8 cellular contexts compared by ENCODE assay signal in genomic region chr4:88006956-88007303, GRCh38. TPM values are rescaled to one million over a fixed set of nuclear protein-coding genes. Genes with fewer than 3 reads are reported as not detected.
A peak's percentile ranks its signal among the peaks of the same experiment; 100 is the strongest.
DNase-seq lines count a peak whose midpoint lies in the region; ATAC-seq and TF ChIP-seq lines count a peak whose summit lies in the region.

No MANE protein-coding gene starts in this region.

- H2AFZ ChIP-seq in neural progenitor cell (replicated peaks) = peak overlapping the region; percentile 91

- peak overlapping the region; percentile 80 to 95 (median 89) for H3K4me2 ChIP-seq in BLaER1 treated with 17β-estradiol and CSF1 and Interleukin-3, amounts not matched to agents 10 nM and 100 nM
- H3K4me2 ChIP-seq in neural progenitor cell = peak overlapping the region; percentile 81

- peak overlapping the region in 1 of 2 donors; percentile 7 for H3K27ac Mint-ChIP-seq in effector memory CD8-positive, alpha-beta T cell
- H3K27ac Mint-ChIP-seq in neural progenitor cell = peak overlapping the region; percentile 75

- H3K4me1 Mint-ChIP-seq in effector memory CD8-positive, alpha-beta T cell (ENCODE audit: low read depth in 2 of 2) = peaks cover 12 to 23% of the 10 kb centered on the region in 2 donors
- H3K4me1 Mint-ChIP-seq in neural progenitor cell = peaks cover 32% of the 10 kb centered on the region

- H3K9me3 ChIP-seq in BLaER1 treated with 17β-estradiol and CSF1 and Interleukin-3, amounts not matched to agents 10 nM and 100 nM (replicated peaks in 1 of 11) = peaks cover 0 to 3% (median 0%) of the 10 kb centered on the region in 11 experiments; a peak in 1 of 22 replicates
- no peaks in the 10 kb centered on the region for H3K9me3 ChIP-seq in neural progenitor cell (ENCODE audit: low read depth)

- peak overlapping the region; percentile 76 to 99 (median 98) for H3K4me3 ChIP-seq in BLaER1 treated with 17β-estradiol and CSF1 and Interleukin-3, amounts not matched to agents 10 nM and 100 nM
- H3K4me3 ChIP-seq in NB4 (ENCODE audit: low read depth, low read length) (peak overlapping the region; percentile 13), neural progenitor cell (peak overlapping the region; percentile 65)

- H3K36me3 Mint-ChIP-seq in effector memory CD8-positive, alpha-beta T cell (ENCODE audit: insufficient read depth) = no peaks in the 10 kb centered on the region
- peaks cover 5% of the 10 kb centered on the region for H3K36me3 Mint-ChIP-seq in neural progenitor cell

- peak overlapping the region in 9 of 11 experiments; percentile 94 to 99 (median 98); a peak in 13 of 22 replicates for H3K27ac ChIP-seq in BLaER1 treated with 17β-estradiol and CSF1 and Interleukin-3, amounts not matched to agents 10 nM and 100 nM
- H3K27ac ChIP-seq in neural progenitor cell = no peak overlapping the region

- H3K9me3 Mint-ChIP-seq in effector memory CD8-positive, alpha-beta T cell = no peaks in the 10 kb centered on the region
- H3K9me3 Mint-ChIP-seq in neural progenitor cell = peaks cover 2% of the 10 kb centered on the region

- no peak for TF ChIP-seq POLR2A in NB4 (IDR thresholded peaks at IDR 0.05; ENCODE audit: extremely low read depth, insufficient read length)

- no peaks in the 10 kb centered on the region for H3K36me3 ChIP-seq in BLaER1 treated with 17β-estradiol and CSF1 and Interleukin-3, amounts not matched to agents 10 nM and 100 nM
- no peaks in the 10 kb centered on the region for H3K36me3 ChIP-seq in neural progenitor cell

- peaks cover 42% of the 10 kb centered on the region for H3K79me2 ChIP-seq in neural progenitor cell (ENCODE audit: low read depth)

- H3K27me3 ChIP-seq in BLaER1 treated with 17β-estradiol and CSF1 and Interleukin-3, amounts not matched to agents 10 nM and 100 nM = peaks cover 0 to 8% (median 0%) of the 10 kb centered on the region in 11 experiments; a peak in 2 of 22 replicates
- H3K27me3 ChIP-seq in neural progenitor cell = peaks cover 22% of the 10 kb centered on the region

- H4K20me1 ChIP-seq in BLaER1 treated with 17β-estradiol and CSF1 and Interleukin-3, amounts not matched to agents 10 nM and 100 nM = peaks cover 4 to 41% (median 25%) of the 10 kb centered on the region in 11 experiments; a peak in 19 of 22 replicates
- H4K20me1 ChIP-seq in neural progenitor cell (ENCODE audit: low read depth) = peaks cover 37% of the 10 kb centered on the region

- H3K4me1 ChIP-seq in BLaER1 treated with 17β-estradiol and CSF1 and Interleukin-3, amounts not matched to agents 10 nM and 100 nM = peaks cover 27 to 42% (median 30%) of the 10 kb centered on the region in 10 experiments
- H3K4me1 ChIP-seq in neural progenitor cell = peaks cover 24% of the 10 kb centered on the region

- peak overlapping the region; percentile 76 to 80 for H3K4me3 Mint-ChIP-seq in effector memory CD8-positive, alpha-beta T cell
- peak overlapping the region; percentile 94 for H3K4me3 Mint-ChIP-seq in neural progenitor cell

- no peak for ATAC-seq in effector memory CD8-positive, alpha-beta T cell (replicated peaks)
- ATAC-seq in GM21786 (IDR thresholded peaks at IDR 0.05; ENCODE audit: unreplicated experiment) = no peak

- DNase-seq in NB4 (ENCODE audit: low read depth) (no peak), neural progenitor cell (ENCODE audit: low spot score) (no peak), LoVo (ENCODE audit: low spot score) (no peak), amniotic stem cell (lab: John Stamatoyannopoulos, UW) (no peak)
- no peak for DNase-seq in effector memory CD8-positive, alpha-beta T cell
- DNase-seq in stimulated activated naive CD4-positive, alpha-beta T cell treated with Interleukin-2 at 50 U/mL for 16 hours (lab: John Stamatoyannopoulos, UW) = no peak

- peaks cover 10% of the 10 kb centered on the region for H3F3A ChIP-seq in neural progenitor cell (ENCODE audit: low read depth)

- peak overlapping the region; percentile 86 to 100 (median 98); a peak in 21 of 22 replicates for H3K9ac ChIP-seq in BLaER1 treated with 17β-estradiol and CSF1 and Interleukin-3, amounts not matched to agents 10 nM and 100 nM
- no peak overlapping the region for H3K9ac ChIP-seq in neural progenitor cell

- H3K27me3 Mint-ChIP-seq in effector memory CD8-positive, alpha-beta T cell = no peaks in the 10 kb centered on the region
- H3K27me3 Mint-ChIP-seq in neural progenitor cell (ENCODE audit: insufficient read depth, low read depth) = peaks cover 10% of the 10 kb centered on the region

- TF ChIP-seq CTCF in NB4 (IDR thresholded peaks at IDR 0.05; ENCODE audit: low read depth, low read length) = no peak
- TF ChIP-seq CTCF in neural progenitor cell (IDR thresholded peaks at IDR 0.05) = no peak

RNA-seq across cellular contexts. Expression of gene PKD2, which starts 0.5 kb away (rescaled TPM):
- total RNA-seq in neural progenitor cell (ENCODE audit: low replicate concordance) = 36.0 and 40.4 TPM in 2 replicates

RNA-seq across cellular contexts. Expression of gene SPP1, which starts 31.4 kb away (rescaled TPM):
- 0.54 and 1.1 TPM in 2 replicates for total RNA-seq in neural progenitor cell (ENCODE audit: low replicate concordance)

Comparison
In these comparisons a context has a peak if more than half of its experiments do, and no peak if none do; other contexts are left out.
1. H3K4me3 ChIP-seq: peak in every context shown above with its lines; median percentile 98 in BLaER1 treated with 17β-estradiol and CSF1 and Interleukin-3, amounts not matched to agents 10 nM and 100 nM; 65 in neural progenitor cell; 13 in NB4.